23 cellular contexts compared by ENCODE assay signal in the genomic region with DNA sequence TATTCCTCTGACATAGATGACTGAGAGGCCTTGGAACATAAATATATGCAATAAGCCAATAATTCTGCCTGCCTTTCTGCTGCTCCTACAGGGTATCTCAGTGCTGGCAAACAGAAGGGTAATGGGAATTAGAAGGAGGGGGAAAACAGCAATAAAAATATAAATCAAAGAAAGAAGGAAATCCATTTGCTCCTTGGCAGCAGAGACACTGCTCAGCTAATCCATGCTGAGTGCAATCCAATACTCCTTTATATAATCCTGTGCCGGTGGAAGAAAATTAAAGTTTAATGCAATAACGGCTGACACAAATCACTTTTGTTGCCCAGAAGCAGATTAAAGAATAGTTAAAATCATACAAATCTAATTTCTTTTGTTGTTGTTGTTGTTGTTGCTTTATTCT.
"Had no signal": no experiment of that assay in that cellular context is flagged by ENCODE, and none has a peak within 500 bp of the region (broad histone marks: within the 10 kb centered on the region; RNA-seq: fewer than 3 reads in every experiment).

No MANE protein-coding gene starts in this region.

- ATAC-seq: activated CD8-positive, alpha-beta T cell treated with anti-CD3 and anti-CD28 coated beads, Interleukin-2, amount 10 ng/mL, durations not matched to agents 7 days and 5 days; activated naive CD4-positive, alpha-beta T cell treated with anti-CD3 and anti-CD28 coated beads, Interleukin-2, amount 50 U/mL, for 72 hours; activated T-helper 17 cell treated with anti-CD3 and anti-CD28 coated beads, Interleukin-2, amount 50 U/mL, for 72 hours; left lung; naive thymus-derived CD4-positive, alpha-beta T cell; psoas muscle; stimulated activated naive CD8-positive, alpha-beta T cell treated with anti-CD3 and anti-CD28 coated beads, Interleukin-15, amount 100 ng/mL, for 72 hours had no signal

- H3K27me3 ChIP-seq: brain microvascular endothelial cell, foreskin keratinocyte, left lung, tibial artery had no signal

- H3K4me3 Mint-ChIP-seq: activated CD4-positive, alpha-beta T cell treated with anti-CD3 and anti-CD28 coated beads, Interleukin-2, amount 10 ng/mL, durations not matched to agents 7 days and 5 days; activated CD8-positive, alpha-beta T cell treated with anti-CD3 and anti-CD28 coated beads, Interleukin-2, amount 10 ng/mL, durations not matched to agents 7 days and 5 days; activated T-helper 17 cell treated with anti-CD3 and anti-CD28 coated beads, Interleukin-2, amount 50 U/mL, for 72 hours; naive thymus-derived CD4-positive, alpha-beta T cell; stimulated activated naive CD8-positive, alpha-beta T cell treated with anti-CD3 and anti-CD28 coated beads, Interleukin-15, amount 100 ng/mL, for 72 hours; T-helper 2 cell treated with Interferon-gamma antibody and Interleukin-4, amounts not matched to agents 5 μg/mL and 100 μg/mL, for 36 hours had no signal

- H3K9me3 ChIP-seq: left lung, psoas muscle, tibial artery had no signal

- H3K27ac ChIP-seq: brain microvascular endothelial cell, foreskin keratinocyte, left lung, psoas muscle, tibial artery, VCaP had no signal

- H3K27ac Mint-ChIP-seq: activated CD4-positive, alpha-beta T cell treated with anti-CD3 and anti-CD28 coated beads, Interleukin-2, amount 10 ng/mL, durations not matched to agents 7 days and 5 days; activated CD8-positive, alpha-beta T cell treated with anti-CD3 and anti-CD28 coated beads, Interleukin-2, amount 10 ng/mL, durations not matched to agents 7 days and 5 days; activated naive CD4-positive, alpha-beta T cell treated with anti-CD3 and anti-CD28 coated beads, Interleukin-2, amount 50 U/mL, for 72 hours; activated T-helper 17 cell treated with anti-CD3 and anti-CD28 coated beads, Interleukin-2, amount 50 U/mL, for 72 hours; naive thymus-derived CD4-positive, alpha-beta T cell; stimulated activated naive CD8-positive, alpha-beta T cell treated with anti-CD3 and anti-CD28 coated beads, Interleukin-15, amount 100 ng/mL, for 72 hours; T-helper 2 cell treated with Interferon-gamma antibody and Interleukin-4, amounts not matched to agents 5 μg/mL and 100 μg/mL, for 36 hours had no signal

- H3K4me3 ChIP-seq: left lung, lung, psoas muscle had no signal

- DNase-seq: activated CD4-positive, alpha-beta T cell treated with anti-CD3 and anti-CD28 coated beads, Interleukin-2, amount 10 ng/mL, durations not matched to agents 7 days and 5 days; activated CD4-positive, CD25-positive, alpha-beta regulatory T cell treated with anti-CD3 and anti-CD28 coated beads, Interleukin-2, amount 50 U/mL, for 72 hours; activated CD8-positive, alpha-beta T cell treated with anti-CD3 and anti-CD28 coated beads, Interleukin-2, amount 10 ng/mL, durations not matched to agents 7 days and 5 days; activated T-cell treated with anti-CD3 and anti-CD28 coated beads, Interleukin-2, amount 50 U/mL, for 1 hour; brain microvascular endothelial cell; caudate nucleus; dermis blood vessel endothelial cell; effector CD8-positive, alpha-beta T cell; erythroblast; kidney glomerular epithelial cell; left lung; naive thymus-derived CD4-positive, alpha-beta T cell; stimulated activated CD4-positive, alpha-beta T cell treated with anti-CD3 and anti-CD28 coated beads, Interleukin-12 subunit alpha, Interleukin-12 subunit beta, amount 100 ng/mL, for 4 hours; stimulated activated CD4-positive, alpha-beta T cell treated with anti-CD3 and anti-CD28 coated beads, Interleukin-4, amount 100 ng/mL, for 4 hours; stimulated activated naive CD8-positive, alpha-beta T cell treated with anti-CD3 and anti-CD28 coated beads, Interleukin-15, amount 100 ng/mL, for 72 hours; tibial artery had no signal

- H3K36me3 ChIP-seq: brain microvascular endothelial cell, left lung, tibial artery had no signal

- H3K36me3 Mint-ChIP-seq: activated naive CD4-positive, alpha-beta T cell treated with anti-CD3 and anti-CD28 coated beads, Interleukin-2, amount 50 U/mL, for 72 hours; naive thymus-derived CD4-positive, alpha-beta T cell had no signal

- H3K27me3 Mint-ChIP-seq: activated CD4-positive, alpha-beta T cell treated with anti-CD3 and anti-CD28 coated beads, Interleukin-2, amount 10 ng/mL, durations not matched to agents 7 days and 5 days; activated T-helper 17 cell treated with anti-CD3 and anti-CD28 coated beads, Interleukin-2, amount 50 U/mL, for 72 hours; naive thymus-derived CD4-positive, alpha-beta T cell; stimulated activated naive CD8-positive, alpha-beta T cell treated with anti-CD3 and anti-CD28 coated beads, Interleukin-15, amount 100 ng/mL, for 72 hours had no signal

- H3K4me1 ChIP-seq: foreskin keratinocyte, left lung, psoas muscle, tibial artery had no signal

- H3K9me3 Mint-ChIP-seq: activated CD4-positive, alpha-beta T cell treated with anti-CD3 and anti-CD28 coated beads, Interleukin-2, amount 10 ng/mL, durations not matched to agents 7 days and 5 days; activated naive CD4-positive, alpha-beta T cell treated with anti-CD3 and anti-CD28 coated beads, Interleukin-2, amount 50 U/mL, for 72 hours had no signal

- H3K4me1 Mint-ChIP-seq: activated CD4-positive, alpha-beta T cell treated with anti-CD3 and anti-CD28 coated beads, Interleukin-2, amount 10 ng/mL, durations not matched to agents 7 days and 5 days; activated T-helper 17 cell treated with anti-CD3 and anti-CD28 coated beads, Interleukin-2, amount 50 U/mL, for 72 hours; naive thymus-derived CD4-positive, alpha-beta T cell; stimulated activated naive CD8-positive, alpha-beta T cell treated with anti-CD3 and anti-CD28 coated beads, Interleukin-15, amount 100 ng/mL, for 72 hours had no signal
